Comparison of ENCODE assay signal across 20 cellular contexts in genomic region chr1:201499191-201499590, GRCh38. TPM values are rescaled to one million over a fixed set of nuclear protein-coding genes. Genes with fewer than 3 reads are reported as not detected.
DNase-seq lines count a peak whose midpoint lies in the region; ATAC-seq, FAIRE-seq and TF ChIP-seq lines count a peak whose summit lies in the region.
"Had no signal": no experiment of that assay in that cellular context is flagged by ENCODE, and none has a peak within 500 bp of the region (broad histone marks: within the 10 kb centered on the region; RNA-seq: fewer than 3 reads in every experiment).

No MANE protein-coding gene starts in this region.

- H3K4me1 ChIP-seq in H1 (replicated peaks in 1 of 4; ENCODE audit: control insufficient read depth in 3 of 4, insufficient read depth in 4 of 4, low read length in 3 of 4) (peaks cover 11 to 25% (median 21%) of the 10 kb centered on the region in 4 experiments), neural progenitor cell (peaks cover 38% of the 10 kb centered on the region), transverse colon (peaks cover 26 to 84% (median 55%) of the 10 kb centered on the region in 4 donors), suprapubic skin (peaks cover 88% of the 10 kb centered on the region)

- H3K27me3 ChIP-seq in H1 (replicated peaks in 1 of 4; ENCODE audit: control insufficient read depth in 3 of 4, extremely low read depth in 1 of 4, insufficient read depth in 3 of 4, low read length in 3 of 4) (no peaks in the 10 kb centered on the region), neural progenitor cell (no peaks in the 10 kb centered on the region), transverse colon (no peaks in the 10 kb centered on the region), suprapubic skin (no peaks in the 10 kb centered on the region)
- H3K27me3 ChIP-seq: BE2C, foreskin keratinocyte had no signal

- H3K14ac ChIP-seq in H1 (ENCODE audit: insufficient read length): no peak overlapping the region

- CTCF ChIA-PET in RWPE1 (lab: Yijun Ruan, JAX): interaction anchor here (0.5 to 22.3 kb wide), 5 partner anchors 12 to 91 kb away, joined by 3 to 464 read pairs (median 3); partner anchors contain the start of gene CSRP1
- CTCF ChIA-PET in H1 (lab: Charles Lee; ENCODE audit: partially characterized antibody): interaction anchor here (0.7 to 27.5 kb wide), 8 partner anchors 8 to 150 kb away, joined by 3 to 929 read pairs (median 6); partner anchors contain the start of genes CSRP1 and NAV1

- peak overlapping the region; percentile 88 for H3K27ac ChIP-seq in RWPE1
- H3K27ac ChIP-seq in H1 (ENCODE audit: low read depth, low read length): no peak overlapping the region
- no peak overlapping the region for H3K27ac ChIP-seq in neural progenitor cell
- H3K27ac ChIP-seq in transverse colon: peak overlapping the region; percentile 93 to 97 (median 96)
- H3K27ac ChIP-seq in suprapubic skin: no peak overlapping the region
- H3K27ac ChIP-seq: foreskin keratinocyte, KMS-11, psoas muscle had no signal

- no peak overlapping the region for H2BK120ac ChIP-seq in H1 (replicated peaks; ENCODE audit: low read depth, low read length)

- H2BK15ac ChIP-seq in H1 (ENCODE audit: low read length): no peak overlapping the region

- POLR2A ChIA-PET in RWPE1 (lab: Yijun Ruan, JAX; ENCODE audit: low non-redundant PET): no interaction called here
- POLR2A ChIA-PET in H1 (lab: Charles Lee; ENCODE audit: partially characterized antibody): interaction anchor here (1.2 to 6.9 kb wide), 2 partner anchors 14 to 15 kb away, joined by 3 to 52 read pairs; no protein-coding TSS in a partner anchor

- TF ChIP-seq CTCF in RWPE1 (conservative IDR thresholded peaks at IDR 0.05; ENCODE audit: low read depth) (no peak), H1 (IDR thresholded peaks at IDR 0.05; ENCODE audit: control extremely low read depth in 1 of 3, insufficient read depth in 1 of 3, low read depth in 1 of 3, low read length in 3 of 3) (no peak), neural progenitor cell (IDR thresholded peaks at IDR 0.05) (no peak), transverse colon (IDR thresholded peaks at IDR 0.05) (no peak), suprapubic skin (IDR thresholded peaks at IDR 0.05) (no peak)

- no peak for TF ChIP-seq RAD21 in H1 (IDR thresholded peaks at IDR 0.05 in 1 of 2, conservative IDR thresholded peaks at IDR 0.05 in 1 of 2; ENCODE audit: low read depth in 2 of 2, low read length in 2 of 2)

- H2AFZ ChIP-seq in H1 (ENCODE audit: low read length) (no peak overlapping the region), neural progenitor cell (replicated peaks) (no peak overlapping the region)

- H2AK5ac ChIP-seq in H1 (ENCODE audit: low read depth, low read length): no peak overlapping the region

- no peak overlapping the region for H4K5ac ChIP-seq in H1 (ENCODE audit: insufficient read length, low read depth, low read length)

- no peak overlapping the region for H3K4ac ChIP-seq in H1 (replicated peaks; ENCODE audit: insufficient read length, low read depth, low read length)

- no peak for FAIRE-seq in H1 (lab: Jason Lieb, UNC)

- H3K36me3 ChIP-seq in H1 (ENCODE audit: control insufficient read depth in 2 of 4, insufficient read depth in 4 of 4, low read length in 3 of 4) (no peaks in the 10 kb centered on the region), neural progenitor cell (no peaks in the 10 kb centered on the region), transverse colon (peaks cover 0 to 13% (median 6%) of the 10 kb centered on the region in 4 donors), suprapubic skin (peaks cover 5% of the 10 kb centered on the region)
- H3K36me3 ChIP-seq: BE2C had no signal

- peak overlapping the region; percentile 37 for H3K27ac Mint-ChIP-seq in neural progenitor cell

- peaks cover 28% of the 10 kb centered on the region for H3F3A ChIP-seq in neural progenitor cell (ENCODE audit: low read depth)

- no peak overlapping the region for H2BK20ac ChIP-seq in H1 (ENCODE audit: low read length)

- H3K4me2 ChIP-seq in H1 (ENCODE audit: insufficient read depth in 1 of 2, low read depth in 2 of 2, low read length in 2 of 2): no peak overlapping the region
- H3K4me2 ChIP-seq in neural progenitor cell: no peak overlapping the region
- H3K4me2 ChIP-seq: KMS-11 had no signal

- peak overlapping the region; percentile 22; the same call in 1 of the 2 replicates for H4K8ac ChIP-seq in H1 (ENCODE audit: extremely low read depth, insufficient read depth, low read length)

- H3K9ac ChIP-seq in H1 (replicated peaks in 1 of 4; ENCODE audit: extremely low read depth in 1 of 4, low read depth in 3 of 4, low read length in 3 of 4) (no peak overlapping the region), neural progenitor cell (no peak overlapping the region)
- H3K9ac ChIP-seq: KMS-11 had no signal

- no peaks in the 10 kb centered on the region for H3K79me1 ChIP-seq in H1 (ENCODE audit: low read depth, low read length)

- no peaks in the 10 kb centered on the region for H4K20me1 ChIP-seq in H1 (replicated peaks in 1 of 2; ENCODE audit: control insufficient read depth in 1 of 2, insufficient read depth in 2 of 2, low read length in 2 of 2)
- no peaks in the 10 kb centered on the region for H4K20me1 ChIP-seq in neural progenitor cell (ENCODE audit: low read depth)

- H3K9me3 ChIP-seq in H1 (ENCODE audit: insufficient read depth in 2 of 2, low read depth in 1 of 2, low read length in 1 of 2): no peaks in the 10 kb centered on the region
- no peaks in the 10 kb centered on the region for H3K9me3 ChIP-seq in neural progenitor cell (ENCODE audit: low read depth)
- no peaks in the 10 kb centered on the region for H3K9me3 ChIP-seq in transverse colon
- H3K9me3 ChIP-seq in suprapubic skin: no peaks in the 10 kb centered on the region
- H3K9me3 ChIP-seq: BE2C, psoas muscle had no signal

- H2BK5ac ChIP-seq in H1 (ENCODE audit: low read depth, low read length): no peak overlapping the region

- H3K18ac ChIP-seq in H1 (ENCODE audit: extremely low read depth, low read length): no peak overlapping the region

- WGBS in H1 (ENCODE audit: extremely low coverage in 1 of 2, insufficient coverage in 1 of 2, insufficient read length in 1 of 2, insufficient replicate concordance in 2 of 2, low coverage in 1 of 2, low lambda C conversion rate in 2 of 2, missing lambda C conversion rate in 1 of 2), 2 experiments: 93% methylated on average over 3 of the region's 3 CpGs; no CpG with 5 or more reads in 1 of the 2 experiments
- 76% methylated on average over 3 of the region's 3 CpGs; no CpG with 5 or more reads in 1 of the 2 donors for WGBS in transverse colon (ENCODE audit: low coverage in 1 of 2), 2 donors
- 90% methylated on average over 3 of the region's 3 CpGs for WGBS in suprapubic skin

- in situ Hi-C loops in transverse colon (cut with MboI; ENCODE audit: low pct_ligation_motif_present in 1 of 4, low pct_unique_long_range_greater_than_20kb in 1 of 4, low sequenced_read_pairs in 3 of 4): no loop called here

- H3K9me3 Mint-ChIP-seq in neural progenitor cell: no peaks in the 10 kb centered on the region
- H3K9me3 Mint-ChIP-seq: naive thymus-derived CD4-positive, alpha-beta T cell had no signal

- H3K4me3 ChIP-seq in H1 (ENCODE audit: extremely low read depth in 1 of 4, insufficient read depth in 2 of 4, low read depth in 3 of 4, low read length in 4 of 4) (no peak overlapping the region), neural progenitor cell (no peak overlapping the region), transverse colon (no peak overlapping the region), suprapubic skin (no peak overlapping the region)
- H3K4me3 ChIP-seq: psoas muscle had no signal

- H4K91ac ChIP-seq in H1 (replicated peaks; ENCODE audit: insufficient read length, low read length): no peak overlapping the region

- H3K4me3 Mint-ChIP-seq in neural progenitor cell: no peak overlapping the region
- H3K4me3 Mint-ChIP-seq: naive thymus-derived CD4-positive, alpha-beta T cell had no signal

- peaks cover 53% of the 10 kb centered on the region for H3K4me1 Mint-ChIP-seq in neural progenitor cell

- TF ChIP-seq EP300 in H1 (IDR thresholded peaks at IDR 0.05; ENCODE audit: borderline replicate concordance in 1 of 2, low read depth in 2 of 2, low read length in 2 of 2): no peak
- no peak for TF ChIP-seq EP300 in transverse colon (IDR thresholded peaks at IDR 0.05; ENCODE audit: low read depth)
- no peak for TF ChIP-seq EP300 in suprapubic skin (IDR thresholded peaks at IDR 0.05)

- no peak overlapping the region for H2BK12ac ChIP-seq in H1 (ENCODE audit: low read depth, low read length)

- DNase-seq in RWPE1 (ENCODE audit: low spot score) (no peak), H1 (ENCODE audit: low read depth in 1 of 2, low spot score in 2 of 2) (no peak), neural progenitor cell (ENCODE audit: low spot score) (no peak), transverse colon (no peak), mucosa of gallbladder (ENCODE audit: low spot score) (no peak), suprapubic skin (ENCODE audit: low spot score in 2 of 2) (no peak)
- DNase-seq: BE2C; central memory CD4-positive, alpha-beta T cell; foreskin keratinocyte; H7; left cardiac atrium; naive thymus-derived CD4-positive, alpha-beta T cell; NCI-H1092; NCI-H2107; NCI-H526 treated with DMSO at 0.1 percent for 48 hours; psoas muscle; stimulated activated CD4-positive, alpha-beta T cell treated with anti-CD3 and anti-CD28 coated beads, Interleukin-15, amount 100 ng/mL, for 24 hours; stimulated activated naive CD4-positive, alpha-beta T cell treated with Interleukin-2 at 50 U/mL for 16 hours had no signal

- no peak overlapping the region for H3K56ac ChIP-seq in H1 (replicated peaks; ENCODE audit: insufficient read length, low read depth, low read length)

- H3K79me2 ChIP-seq in H1 (ENCODE audit: control insufficient read depth in 1 of 2, insufficient read depth in 2 of 2, low read length in 2 of 2) (no peaks in the 10 kb centered on the region), neural progenitor cell (ENCODE audit: low read depth) (no peaks in the 10 kb centered on the region)

- H3K36me3 Mint-ChIP-seq in neural progenitor cell: no peaks in the 10 kb centered on the region

- TF ChIP-seq POLR2A in H1 (IDR thresholded peaks at IDR 0.05; ENCODE audit: control extremely low read depth in 1 of 2, low read depth in 2 of 2, low read length in 2 of 2) (no peak), transverse colon (IDR thresholded peaks at IDR 0.05) (no peak), suprapubic skin (IDR thresholded peaks at IDR 0.05) (no peak)

- no peak for ATAC-seq in HG03571 (IDR thresholded peaks at IDR 0.05; ENCODE audit: unreplicated experiment)
- ATAC-seq: foreskin keratinocyte; left cardiac atrium; naive thymus-derived CD4-positive, alpha-beta T cell; psoas muscle had no signal

- peaks cover 3% of the 10 kb centered on the region; the same call in 1 of the 2 replicates for H3K23me2 ChIP-seq in H1 (ENCODE audit: low read depth, low read length)

- no peak overlapping the region for H3K23ac ChIP-seq in H1 (ENCODE audit: insufficient read length)

- intact Hi-C loops in transverse colon (cut with DNase I; ENCODE audit: low total_unique reads): no loop called here

- H3K27me3 Mint-ChIP-seq in neural progenitor cell (ENCODE audit: insufficient read depth, low read depth): peaks cover 9% of the 10 kb centered on the region
- H3K27me3 Mint-ChIP-seq: naive thymus-derived CD4-positive, alpha-beta T cell had no signal

RNA-seq across cellular contexts. Expression of gene CSRP1, which starts 7.7 kb away (rescaled TPM):
- total RNA-seq in H1 (2021; fragmentation: NEBNext Ultra II Directional; extraction: Animal tissue kit (Norgen Biotek cat#: 25700)): 22.3 and 24.1 TPM in 2 replicates
- polyA plus RNA-seq in H1 (2011; rRNA removed): 13.2 and 14.2 TPM in 2 replicates
- 13.4 TPM for polyA plus RNA-seq in H1 (2011; cell fraction: cytosol; rRNA removed)
- polyA plus RNA-seq in H1 (2011; cell fraction: nucleus; rRNA removed): 14.7 TPM
- 12.4 to 15.0 TPM (median 13.8 TPM) in 4 replicates for polyA plus RNA-seq in H1 (2012, experiment 1 of 2)
- polyA plus RNA-seq in H1 (2012, experiment 2 of 2): 20.3 TPM
- 15.9 TPM for polyA plus RNA-seq in H1 (2013, experiment 1 of 2)
- polyA plus RNA-seq in H1 (2013, experiment 2 of 2): 15.4 TPM
- polyA minus RNA-seq in H1 (2011; rRNA and poly(A)+ RNA removed): 10.5 and 12.6 TPM in 2 replicates
- 9.5 TPM for polyA minus RNA-seq in H1 (2011; cell fraction: cytosol; rRNA and poly(A)+ RNA removed)
- 9.3 TPM for polyA minus RNA-seq in H1 (2011; cell fraction: nucleus; rRNA and poly(A)+ RNA removed)
- total RNA-seq in neural progenitor cell (ENCODE audit: low replicate concordance): 2.5 and 4.1 TPM in 2 replicates
- total RNA-seq in transverse colon: 1,000 to 10,000 TPM in 2 of 4 donors, 100 to 1,000 TPM in 2; 697 to 1,474 (median 915) TPM
- total RNA-seq in mucosa of gallbladder: 524 TPM
- 100 to 1,000 TPM; 379 to 436 (median 414) TPM for total RNA-seq in suprapubic skin

RNA-seq across cellular contexts. Expression of gene PHLDA3, which starts 30.2 kb away (rescaled TPM):
- total RNA-seq in H1 (2021; fragmentation: NEBNext Ultra II Directional; extraction: Animal tissue kit (Norgen Biotek cat#: 25700)): 27.5 and 27.7 TPM in 2 replicates
- polyA plus RNA-seq in H1 (2011; rRNA removed): 25.5 and 42.8 TPM in 2 replicates
- 54.2 TPM for polyA plus RNA-seq in H1 (2011; cell fraction: cytosol; rRNA removed)
- polyA plus RNA-seq in H1 (2011; cell fraction: nucleus; rRNA removed): 49.9 TPM
- polyA plus RNA-seq in H1 (2012, experiment 1 of 2): 20.2 to 38.8 TPM (median 34.1 TPM) in 4 replicates
- polyA plus RNA-seq in H1 (2012, experiment 2 of 2): 27.9 TPM
- polyA plus RNA-seq in H1 (2013, experiment 1 of 2): 10.0 TPM
- 11.0 TPM for polyA plus RNA-seq in H1 (2013, experiment 2 of 2)
- 10.2 and 11.8 TPM in 2 replicates for polyA minus RNA-seq in H1 (2011; rRNA and poly(A)+ RNA removed)
- 26.1 TPM for polyA minus RNA-seq in H1 (2011; cell fraction: cytosol; rRNA and poly(A)+ RNA removed)
- 40.8 TPM for polyA minus RNA-seq in H1 (2011; cell fraction: nucleus; rRNA and poly(A)+ RNA removed)
- total RNA-seq in neural progenitor cell (ENCODE audit: low replicate concordance): 1.9 and 11.8 TPM in 2 replicates
- total RNA-seq in transverse colon: 10 to 100 TPM; 19.4 to 47.6 (median 31.5) TPM
- 39.4 TPM for total RNA-seq in mucosa of gallbladder
- total RNA-seq in suprapubic skin: 10 to 100 TPM; 31.5 to 61.1 (median 44.5) TPM

RNA-seq across cellular contexts. Expression of gene NAV1, which starts 39.7 kb away (rescaled TPM):
- 42.7 and 43.6 TPM in 2 replicates for total RNA-seq in H1 (2021; fragmentation: NEBNext Ultra II Directional; extraction: Animal tissue kit (Norgen Biotek cat#: 25700))
- 9.9 and 12.2 TPM in 2 replicates for polyA plus RNA-seq in H1 (2011; rRNA removed)
- 6.1 TPM for polyA plus RNA-seq in H1 (2011; cell fraction: cytosol; rRNA removed)
- 21.8 TPM for polyA plus RNA-seq in H1 (2011; cell fraction: nucleus; rRNA removed)
- 18.4 to 24.2 TPM (median 23.3 TPM) in 4 replicates for polyA plus RNA-seq in H1 (2012, experiment 1 of 2)
- 6.4 TPM for polyA plus RNA-seq in H1 (2012, experiment 2 of 2)
- polyA plus RNA-seq in H1 (2013, experiment 1 of 2): 16.4 TPM
- 14.6 TPM for polyA plus RNA-seq in H1 (2013, experiment 2 of 2)
- polyA minus RNA-seq in H1 (2011; rRNA and poly(A)+ RNA removed): 23.8 and 26.1 TPM in 2 replicates
- 24.7 TPM for polyA minus RNA-seq in H1 (2011; cell fraction: cytosol; rRNA and poly(A)+ RNA removed)
- 27.6 TPM for polyA minus RNA-seq in H1 (2011; cell fraction: nucleus; rRNA and poly(A)+ RNA removed)
- 60.7 and 83.0 TPM in 2 replicates for total RNA-seq in neural progenitor cell (ENCODE audit: low replicate concordance)
- total RNA-seq in transverse colon: 10 to 100 TPM; 13.0 to 40.6 (median 16.9) TPM
- total RNA-seq in mucosa of gallbladder: 22.0 TPM
- total RNA-seq in suprapubic skin: 10 to 100 TPM; 17.4 to 36.9 (median 25.5) TPM

Comparison
In these comparisons a context has a peak if more than half of its experiments do, and no peak if none do; other contexts are left out.
1. H3K27ac ChIP-seq: peak in RWPE1 (single experiment) and transverse colon (4 of 4); none in H1 (single experiment), neural progenitor cell (single experiment) and suprapubic skin (single experiment).
2. RNA of gene CSRP1, which starts 7.7 kb away (total RNA-seq): 697 to 1,474 TPM in transverse colon, 524 TPM in mucosa of gallbladder (single experiment) and 379 to 436 TPM in suprapubic skin; 22.3 to 24.1 TPM in H1 and 2.5 to 4.1 TPM in neural progenitor cell; every median in the first group is over 10 times any median in the second.